1 cellular context compared by ENCODE assay signal in genomic region chr19:15210323-15210774, GRCh38.
TF ChIP-seq lines count a peak whose summit lies in the region.

No MANE protein-coding gene starts in this region.

TF ChIP-seq in A549, 52 proteins besides CTCF, POLR2A, EP300 and RAD21 (continued from another document):
- TF ChIP-seq, protein P1, sequence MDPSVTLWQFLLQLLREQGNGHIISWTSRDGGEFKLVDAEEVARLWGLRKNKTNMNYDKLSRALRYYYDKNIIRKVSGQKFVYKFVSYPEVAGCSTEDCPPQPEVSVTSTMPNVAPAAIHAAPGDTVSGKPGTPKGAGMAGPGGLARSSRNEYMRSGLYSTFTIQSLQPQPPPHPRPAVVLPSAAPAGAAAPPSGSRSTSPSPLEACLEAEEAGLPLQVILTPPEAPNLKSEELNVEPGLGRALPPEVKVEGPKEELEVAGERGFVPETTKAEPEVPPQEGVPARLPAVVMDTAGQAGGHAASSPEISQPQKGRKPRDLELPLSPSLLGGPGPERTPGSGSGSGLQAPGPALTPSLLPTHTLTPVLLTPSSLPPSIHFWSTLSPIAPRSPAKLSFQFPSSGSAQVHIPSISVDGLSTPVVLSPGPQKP (IDR thresholded peaks at IDR 0.05; ENCODE audit: low read depth, low read length) = no peak
- TF ChIP-seq SMC3 (IDR thresholded peaks at IDR 0.05) = no peak
- TF ChIP-seq ESRRA (IDR thresholded peaks at IDR 0.05; ENCODE audit: borderline replicate concordance, low read length) = no peak
- TF ChIP-seq MYC (IDR thresholded peaks at IDR 0.05; ENCODE audit: borderline replicate concordance, low read length) = peak; percentile 64
- no peak for TF ChIP-seq TFCP2L1 (CRISPR knock-in tag; IDR thresholded peaks at IDR 0.05)
- no peak for TF ChIP-seq HDAC2 (IDR thresholded peaks at IDR 0.05)
- no peak for TF ChIP-seq BHLHE40 (IDR thresholded peaks at IDR 0.05; ENCODE audit: low read depth, low read length)
- TF ChIP-seq EHF (CRISPR knock-in tag; IDR thresholded peaks at IDR 0.05) = no peak
- no peak for TF ChIP-seq SREBF2 (IDR thresholded peaks at IDR 0.05)
- no peak for TF ChIP-seq POLR2AphosphoS2 (conservative IDR thresholded peaks at IDR 0.05; ENCODE audit: low read length)
- no peak for TF ChIP-seq RNF2 (IDR thresholded peaks at IDR 0.05; ENCODE audit: borderline replicate concordance, low read depth)
- TF ChIP-seq HEYL (CRISPR knock-in tag; IDR thresholded peaks at IDR 0.05) = peak; percentile 73
- TF ChIP-seq ZSCAN20 (CRISPR knock-in tag; IDR thresholded peaks at IDR 0.05) = peak; percentile 87
- no peak for TF ChIP-seq FOSB (CRISPR knock-in tag; IDR thresholded peaks at IDR 0.05)
- TF ChIP-seq CBX2 (IDR thresholded peaks at IDR 0.05; ENCODE audit: borderline replicate concordance, low read depth) = no peak
- TF ChIP-seq CHD4 (IDR thresholded peaks at IDR 0.05; ENCODE audit: borderline replicate concordance) = no peak
- no peak for TF ChIP-seq RFX5 (IDR thresholded peaks at IDR 0.05)
- no peak for TF ChIP-seq FOSL2 (IDR thresholded peaks at IDR 0.05)
- TF ChIP-seq FOSL2 (CRISPR knock-in tag; IDR thresholded peaks at IDR 0.05) = peak; percentile 81
- peak; percentile 47 for TF ChIP-seq JUNB (IDR thresholded peaks at IDR 0.05)
- no peak for TF ChIP-seq HOXA7 (CRISPR knock-in tag; IDR thresholded peaks at IDR 0.05)
- TF ChIP-seq ZC3H11A (IDR thresholded peaks at IDR 0.05) = no peak
- no peak for TF ChIP-seq NPAS2 (CRISPR knock-in tag; IDR thresholded peaks at IDR 0.05; ENCODE audit: borderline replicate concordance)
- TF ChIP-seq HOXB13 (CRISPR knock-in tag; IDR thresholded peaks at IDR 0.05; ENCODE audit: low read depth) = peak; percentile 61; the same call in 1 of the 2 replicates
- TF ChIP-seq MAZ (IDR thresholded peaks at IDR 0.05; ENCODE audit: borderline replicate concordance, low read depth, low read length) = no peak
- TF ChIP-seq, protein P2, sequence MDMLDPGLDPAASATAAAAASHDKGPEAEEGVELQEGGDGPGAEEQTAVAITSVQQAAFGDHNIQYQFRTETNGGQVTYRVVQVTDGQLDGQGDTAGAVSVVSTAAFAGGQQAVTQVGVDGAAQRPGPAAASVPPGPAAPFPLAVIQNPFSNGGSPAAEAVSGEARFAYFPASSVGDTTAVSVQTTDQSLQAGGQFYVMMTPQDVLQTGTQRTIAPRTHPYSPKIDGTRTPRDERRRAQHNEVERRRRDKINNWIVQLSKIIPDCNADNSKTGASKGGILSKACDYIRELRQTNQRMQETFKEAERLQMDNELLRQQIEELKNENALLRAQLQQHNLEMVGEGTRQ (IDR thresholded peaks at IDR 0.05) = no peak
- 0 out of 5 replicates have a peak, but pooled peaks of 1 of the 2 experiments have one; percentile 45 for TF ChIP-seq JUN (IDR thresholded peaks at IDR 0.05)
- peak; percentile 64 for TF ChIP-seq MAFK (IDR thresholded peaks at IDR 0.05; ENCODE audit: partially characterized antibody)
- TF ChIP-seq PBX3 (IDR thresholded peaks at IDR 0.05) = no peak
- TF ChIP-seq NR3C1 (IDR thresholded peaks at IDR 0.05) = no peak
- TF ChIP-seq E2F6 (IDR thresholded peaks at IDR 0.05; ENCODE audit: borderline replicate concordance, low read depth) = no peak
- no peak for TF ChIP-seq PHF8 (IDR thresholded peaks at IDR 0.05; ENCODE audit: borderline replicate concordance, low read depth)
- no peak for TF ChIP-seq CBX8 (IDR thresholded peaks at IDR 0.05)
- peak; percentile 41 to 71; a peak in 3 of 4 replicates for TF ChIP-seq CEBPB (IDR thresholded peaks at IDR 0.05)
- no peak for TF ChIP-seq EHMT2 (IDR thresholded peaks at IDR 0.05; ENCODE audit: low read depth)
- no peak for TF ChIP-seq MAX (IDR thresholded peaks at IDR 0.05)
- no peak for TF ChIP-seq KDM1A (IDR thresholded peaks at IDR 0.05; ENCODE audit: low read depth)
- TF ChIP-seq, protein P3, sequence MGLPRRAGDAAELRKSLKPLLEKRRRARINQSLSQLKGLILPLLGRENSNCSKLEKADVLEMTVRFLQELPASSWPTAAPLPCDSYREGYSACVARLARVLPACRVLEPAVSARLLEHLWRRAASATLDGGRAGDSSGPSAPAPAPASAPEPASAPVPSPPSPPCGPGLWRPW (IDR thresholded peaks at IDR 0.05) = no peak
- TF ChIP-seq TP53 (CRISPR knock-in tag; IDR thresholded peaks at IDR 0.05) = 0 out of 2 replicates have a peak, but pooled peaks have one; percentile 33
TF ChIP-seq in A549: peak in this region for 13.
